In the genomic region with DNA sequence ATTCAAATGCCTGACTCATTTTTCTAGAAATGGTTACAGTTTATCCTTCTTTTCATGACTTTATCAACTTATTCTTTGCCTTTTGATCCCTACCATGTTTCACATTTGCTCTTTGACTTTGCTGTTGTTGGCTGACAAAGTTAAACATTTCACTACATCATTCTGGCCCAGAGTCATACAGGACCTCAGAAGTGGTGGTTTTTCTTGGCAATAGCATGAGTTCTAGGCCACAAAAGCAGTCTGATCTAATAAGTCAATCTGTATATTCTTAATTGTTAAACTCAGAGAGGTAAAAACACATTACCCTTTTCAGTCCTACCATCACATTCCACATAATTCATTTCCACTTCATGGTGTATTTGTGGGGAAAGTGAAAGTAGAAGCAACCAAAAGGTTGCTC, we compare ENCODE assay signal across 20 cellular contexts.
DNase-seq lines count a peak whose midpoint lies in the region; ATAC-seq and TF ChIP-seq lines count a peak whose summit lies in the region.
"Had no signal": no experiment of that assay in that cellular context is flagged by ENCODE, and none has a peak within 500 bp of the region (broad histone marks: within the 10 kb centered on the region; RNA-seq: fewer than 3 reads in every experiment).

No MANE protein-coding gene starts in this region.

- no peaks in the 10 kb centered on the region for H3K27me3 Mint-ChIP-seq in Calu3 (ENCODE audit: unreplicated experiment)
- H3K27me3 Mint-ChIP-seq: CD4-positive, alpha-beta memory T cell had no signal

- no peaks in the 10 kb centered on the region for H3K9me3 ChIP-seq in body of pancreas
- H3K9me3 ChIP-seq: A549, HAP-1 had no signal

- no peak overlapping the region for H3K27ac ChIP-seq in body of pancreas
- H3K27ac ChIP-seq: A549 had no signal

- ATAC-seq in body of pancreas = no peak
- ATAC-seq: A549 had no signal

- no peaks in the 10 kb centered on the region for H3K4me1 ChIP-seq in body of pancreas
- H3K4me1 ChIP-seq: A549, HAP-1 had no signal

- TF ChIP-seq POLR2A in body of pancreas (IDR thresholded peaks at IDR 0.05) = no peak

- DNase-seq in OCI-M1 (lab: John Stamatoyannopoulos, UW) (peak; percentile 57), astrocyte of the cerebellum (ENCODE audit: low read depth) (peak; percentile 31), choroid plexus epithelial cell (ENCODE audit: low read depth) (peak; percentile 12), left kidney (ENCODE audit: low read depth, low spot score) (peak; percentile 7), body of pancreas (no peak), Calu3 (no peak)
- no peak for DNase-seq in activated CD4-positive, alpha-beta T cell treated with anti-CD3 and anti-CD28 coated beads, Interleukin-2, amount 50 U/mL, for 1 hour
- DNase-seq in activated T-cell treated with anti-CD3 and anti-CD28 coated beads, Interleukin-2, amount 50 U/mL, for 1 hour = no peak
- DNase-seq: 8988T; ACHN; AML-193; C1 segment of cervical spinal cord; CD4-positive, alpha-beta memory T cell; COR-L47; DMS153; DND-41; GOT3; HFFc6 had no signal

- no peaks in the 10 kb centered on the region for H3K36me3 Mint-ChIP-seq in Calu3 (ENCODE audit: insufficient read depth, unreplicated experiment)
- H3K36me3 Mint-ChIP-seq: CD4-positive, alpha-beta memory T cell had no signal

- H3K4me3 Mint-ChIP-seq in Calu3 (ENCODE audit: low read depth, unreplicated experiment) = no peak overlapping the region
- H3K4me3 Mint-ChIP-seq: CD4-positive, alpha-beta memory T cell; HFFc6 had no signal

- H3K27ac Mint-ChIP-seq in Calu3 (ENCODE audit: unreplicated experiment) = no peak overlapping the region
- H3K27ac Mint-ChIP-seq: CD4-positive, alpha-beta memory T cell; HFFc6 had no signal

- no peaks in the 10 kb centered on the region for H3K27me3 ChIP-seq in body of pancreas

- intact Hi-C loops in body of pancreas (cut with DNase I) = no loop called here
- intact Hi-C loops in Calu3 (cut with micrococcal nuclease; ENCODE audit: unreplicated experiment) = no loop called here

- BruUV-seq in Calu3 (replicated peaks; lab: Mats Ljungman, UMichigan) = no TSS peak

- no peak for TF ChIP-seq CTCF in astrocyte of the cerebellum (IDR thresholded peaks at IDR 0.05; ENCODE audit: low read depth, low read length, missing control alignments)
- TF ChIP-seq CTCF in choroid plexus epithelial cell (conservative IDR thresholded peaks at IDR 0.05; ENCODE audit: low read depth, low read length) = no peak
- no peak for TF ChIP-seq CTCF in body of pancreas (IDR thresholded peaks at IDR 0.05)
- TF ChIP-seq CTCF in Calu3 (IDR thresholded peaks at IDR 0.05; ENCODE audit: unreplicated experiment) = no peak

- CTCF ChIA-PET in Calu3 (lab: Charles Lee) = no interaction called here

- no peaks in the 10 kb centered on the region for H3K36me3 ChIP-seq in body of pancreas (replicated peaks in 1 of 2; ENCODE audit: insufficient read depth in 1 of 2, low read depth in 2 of 2)
- H3K36me3 ChIP-seq: HAP-1 had no signal

- H3K4me3 ChIP-seq in astrocyte of the cerebellum (ENCODE audit: low read depth, low read length) = no peak overlapping the region
- no peak overlapping the region for H3K4me3 ChIP-seq in choroid plexus epithelial cell (ENCODE audit: low read depth, low read length)
- H3K4me3 ChIP-seq in body of pancreas = no peak overlapping the region
- H3K4me3 ChIP-seq: A549, HAP-1 had no signal

- H3K4me1 Mint-ChIP-seq in Calu3 (ENCODE audit: low read depth, unreplicated experiment) = no peaks in the 10 kb centered on the region
- H3K4me1 Mint-ChIP-seq: CD4-positive, alpha-beta memory T cell had no signal

- in situ Hi-C loops in astrocyte of the cerebellum (cut with HindIII; ENCODE audit: low sequenced_read_pairs) = no loop called here

- peaks cover 8% of the 10 kb centered on the region for H3K9me3 Mint-ChIP-seq in Calu3 (ENCODE audit: low read depth, unreplicated experiment)
- H3K9me3 Mint-ChIP-seq: HFFc6 had no signal

Comparison
In these comparisons a context has a peak if more than half of its experiments do, and no peak if none do; other contexts are left out.
1. DNase-seq: peak in OCI-M1 (single experiment), astrocyte of the cerebellum (single experiment), choroid plexus epithelial cell (single experiment) and left kidney (single experiment); none in body of pancreas (0 of 4), activated CD4-positive, alpha-beta T cell treated with anti-CD3 and anti-CD28 coated beads, Interleukin-2, amount 50 U/mL, for 1 hour (single experiment), activated T-cell treated with anti-CD3 and anti-CD28 coated beads, Interleukin-2, amount 50 U/mL, for 1 hour (single experiment) and Calu3 (single experiment).